In the genomic region with DNA sequence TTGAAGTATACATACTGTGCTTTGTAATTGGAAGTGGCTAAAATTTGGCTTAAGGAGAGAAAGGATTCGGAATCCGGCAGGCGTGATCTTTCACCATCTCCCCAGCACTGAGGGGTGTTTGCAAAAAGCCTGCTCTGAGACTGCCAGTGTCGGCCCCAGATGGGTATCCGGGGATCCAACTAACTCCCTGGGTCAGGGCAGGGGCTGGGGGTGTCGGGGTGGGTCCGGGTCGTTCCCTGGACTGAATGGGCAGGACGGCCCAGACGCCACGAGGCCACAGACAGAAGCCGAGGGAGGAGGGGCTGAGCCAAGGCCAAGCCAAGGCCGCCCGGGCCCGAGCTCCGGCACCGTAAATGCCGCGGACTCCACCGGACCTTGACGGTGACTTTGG, we compare ENCODE assay signal across 1 cellular context.
TF ChIP-seq lines count a peak whose summit lies in the region.

No MANE protein-coding gene starts in this region.

TF ChIP-seq in H1, 55 proteins besides CTCF, POLR2A, EP300 and RAD21:
- TF ChIP-seq RBBP5 (IDR thresholded peaks at IDR 0.05; ENCODE audit: borderline replicate concordance, low read depth, low read length) = no peak
- no peak for TF ChIP-seq HDAC2 (IDR thresholded peaks at IDR 0.05; ENCODE audit: borderline replicate concordance in 1 of 2, low read depth in 2 of 2, low read length in 2 of 2)
- peak; percentile 50 for TF ChIP-seq MAX (IDR thresholded peaks at IDR 0.05)
